15 cellular contexts compared by ENCODE assay signal in genomic region chr14:92472860-92473259, GRCh38. TPM values are rescaled to one million over a fixed set of nuclear protein-coding genes. Genes with fewer than 3 reads are reported as not detected.
DNase-seq lines count a peak whose midpoint lies in the region; ATAC-seq and TF ChIP-seq lines count a peak whose summit lies in the region.
"Had no signal": no experiment of that assay in that cellular context is flagged by ENCODE, and none has a peak within 500 bp of the region (broad histone marks: within the 10 kb centered on the region; RNA-seq: fewer than 3 reads in every experiment).

No MANE protein-coding gene starts in this region.

- H3K36me3 ChIP-seq in esophagus muscularis mucosa (no peaks in the 10 kb centered on the region), gastrocnemius medialis (no peaks in the 10 kb centered on the region)
- no peaks in the 10 kb centered on the region for H3K36me3 ChIP-seq in CD4-positive, alpha-beta memory T cell (ENCODE audit: insufficient read depth, low read length)
- H3K36me3 ChIP-seq: HAP-1, right lobe of liver, uterus had no signal

- no peak for TF ChIP-seq CTCF in esophagus muscularis mucosa (IDR thresholded peaks at IDR 0.05)
- no peak for TF ChIP-seq CTCF in gastrocnemius medialis (IDR thresholded peaks at IDR 0.05 in 4 of 5, conservative IDR thresholded peaks at IDR 0.05 in 1 of 5)
- TF ChIP-seq CTCF in GM13977 (IDR thresholded peaks at IDR 0.05; ENCODE audit: extremely low read depth, insufficient read depth, missing control alignments), result no peak

- peak; percentile 56 for DNase-seq in GDM1 (lab: John Stamatoyannopoulos, UW)
- DNase-seq in NOMO-1 (lab: John Stamatoyannopoulos, UW; ENCODE audit: unreplicated experiment in 2 of 2), result peak; percentile 67 to 79
- DNase-seq in esophagus muscularis mucosa (ENCODE audit: extremely low spot score), result no peak
- DNase-seq in gastrocnemius medialis, result no peak
- no peak for DNase-seq in CD4-positive, alpha-beta memory T cell
- no peak for DNase-seq in DMS153 (lab: John Stamatoyannopoulos, UW)
- no peak for DNase-seq in AG20443 (ENCODE audit: low spot score)
- no peak for DNase-seq in GM13977 (ENCODE audit: low spot score)
- DNase-seq: activated T-cell treated with anti-CD3 and anti-CD28 coated beads, Interleukin-2, amount 50 U/mL, for 24 hours; CD4-positive, CD25-positive, alpha-beta regulatory T cell; right lobe of liver had no signal

- H3K27ac ChIP-seq in esophagus muscularis mucosa (replicated peaks in 1 of 4), result peak overlapping the region; percentile 8 to 68 (median 40)
- H3K27ac ChIP-seq in gastrocnemius medialis, result peak overlapping the region; percentile 37 to 63 (median 55)
- H3K27ac ChIP-seq in CD4-positive, alpha-beta memory T cell (ENCODE audit: low read depth, low read length), result no peak overlapping the region
- H3K27ac ChIP-seq: right lobe of liver, uterus, VCaP had no signal

- H3K4me1 ChIP-seq in esophagus muscularis mucosa, result peaks cover 0 to 15% (median 9%) of the 10 kb centered on the region in 4 donors
- no peaks in the 10 kb centered on the region for H3K4me1 ChIP-seq in gastrocnemius medialis
- H3K4me1 ChIP-seq in CD4-positive, alpha-beta memory T cell (ENCODE audit: insufficient read depth, low read length), result no peaks in the 10 kb centered on the region
- H3K4me1 ChIP-seq: HAP-1, uterus had no signal

- 86% methylated on average over 1 of the region's 1 CpG for WGBS in esophagus muscularis mucosa

- no peak for ATAC-seq in gastrocnemius medialis
- ATAC-seq: K562 had no signal

- H3K4me3 Mint-ChIP-seq in CD4-positive, alpha-beta memory T cell, result no peak overlapping the region
- H3K4me3 Mint-ChIP-seq: activated T-cell treated with anti-CD3 and anti-CD28 coated beads, Interleukin-2, amount 50 U/mL, for 24 hours; CD4-positive, CD25-positive, alpha-beta regulatory T cell had no signal

- peaks cover 0 to 18% (median 5%) of the 10 kb centered on the region in 8 donors for H3K9me3 Mint-ChIP-seq in CD4-positive, alpha-beta memory T cell
- H3K9me3 Mint-ChIP-seq: activated T-cell treated with anti-CD3 and anti-CD28 coated beads, Interleukin-2, amount 50 U/mL, for 24 hours had no signal

- H3K4me3 ChIP-seq in esophagus muscularis mucosa, result no peak overlapping the region
- no peak overlapping the region for H3K4me3 ChIP-seq in gastrocnemius medialis
- H3K4me3 ChIP-seq in CD4-positive, alpha-beta memory T cell (ENCODE audit: low read length in 2 of 2), result no peak overlapping the region
- H3K4me3 ChIP-seq: HAP-1, K562, right lobe of liver, uterus had no signal

- H3K27me3 Mint-ChIP-seq in CD4-positive, alpha-beta memory T cell, result no peaks in the 10 kb centered on the region
- H3K27me3 Mint-ChIP-seq: activated T-cell treated with anti-CD3 and anti-CD28 coated beads, Interleukin-2, amount 50 U/mL, for 24 hours had no signal

- H3K27me3 ChIP-seq in esophagus muscularis mucosa (no peaks in the 10 kb centered on the region), gastrocnemius medialis (no peaks in the 10 kb centered on the region)
- no peaks in the 10 kb centered on the region for H3K27me3 ChIP-seq in CD4-positive, alpha-beta memory T cell (ENCODE audit: insufficient read depth, low read length)
- H3K27me3 ChIP-seq: right lobe of liver, uterus had no signal

- intact Hi-C loops in esophagus muscularis mucosa (cut with DNase I) (no loop called here), gastrocnemius medialis (cut with DNase I; ENCODE audit: low total_unique reads) (no loop called here)
- intact Hi-C loops in CD4-positive, alpha-beta memory T cell (cut with micrococcal nuclease), result no loop called here

- in situ Hi-C loops in gastrocnemius medialis (cut with MboI; ENCODE audit: low sequenced_read_pairs in 4 of 4) (no loop called here), GM13977 (cut with MboI; ENCODE audit: low pct_unique_long_range_greater_than_20kb, low sequenced_read_pairs, unreplicated experiment) (no loop called here)

- peaks cover 0 to 16% (median 2%) of the 10 kb centered on the region in 4 donors for H3K4me1 Mint-ChIP-seq in CD4-positive, alpha-beta memory T cell
- H3K4me1 Mint-ChIP-seq: CD4-positive, CD25-positive, alpha-beta regulatory T cell had no signal

- H3K27ac Mint-ChIP-seq in CD4-positive, alpha-beta memory T cell, result peak overlapping the region in 1 of 7 donors; percentile 7
- H3K27ac Mint-ChIP-seq: activated T-cell treated with anti-CD3 and anti-CD28 coated beads, Interleukin-2, amount 50 U/mL, for 24 hours had no signal

- H3K9me3 ChIP-seq in esophagus muscularis mucosa (peaks cover 0 to 7% (median 0%) of the 10 kb centered on the region in 4 donors), gastrocnemius medialis (no peaks in the 10 kb centered on the region)
- no peaks in the 10 kb centered on the region for H3K9me3 ChIP-seq in CD4-positive, alpha-beta memory T cell (ENCODE audit: control insufficient read depth in 1 of 2, low read length in 2 of 2)
- H3K9me3 ChIP-seq: HAP-1, right lobe of liver, uterus had no signal

- no peak for TF ChIP-seq EP300 in esophagus muscularis mucosa (IDR thresholded peaks at IDR 0.05)

- CTCF ChIA-PET in CD4-positive, alpha-beta memory T cell (lab: Charles Lee; ENCODE audit: partially characterized antibody), result no interaction called here

- TF ChIP-seq POLR2A in esophagus muscularis mucosa (IDR thresholded peaks at IDR 0.05; ENCODE audit: low read depth), result no peak
- no peak for TF ChIP-seq POLR2A in gastrocnemius medialis (IDR thresholded peaks at IDR 0.05)

- POLR2A ChIA-PET in CD4-positive, alpha-beta memory T cell (lab: Charles Lee; ENCODE audit: partially characterized antibody), result no interaction called here

- no peaks in the 10 kb centered on the region for H3K36me3 Mint-ChIP-seq in CD4-positive, alpha-beta memory T cell
- H3K36me3 Mint-ChIP-seq: CD4-positive, CD25-positive, alpha-beta regulatory T cell had no signal

RNA-seq across cellular contexts. Expression of gene RIN3, which starts 40.7 kb away (rescaled TPM):
- total RNA-seq in esophagus muscularis mucosa, result 10 to 100 TPM; 10.6 to 20.0 (median 13.1) TPM
- 1 to 10 TPM; 2.1 to 3.7 (median 2.6) TPM for total RNA-seq in gastrocnemius medialis
- total RNA-seq in CD4-positive, alpha-beta memory T cell, result 10 to 100 TPM; 66.9 to 74.9 TPM
- polyA plus RNA-seq in CD4-positive, alpha-beta memory T cell, result 10 to 100 TPM in 1 of 2 donors, 1 to 10 TPM in 1; 4.0 to 25.0 TPM

Comparison
In these comparisons a context has a peak if more than half of its experiments do, and no peak if none do; other contexts are left out.
1. DNase-seq: peak in GDM1 (single experiment) and NOMO-1 (2 of 2); none in esophagus muscularis mucosa (single experiment), gastrocnemius medialis (0 of 2), CD4-positive, alpha-beta memory T cell (0 of 5), DMS153 (single experiment), AG20443 (single experiment) and GM13977 (single experiment).